8 cellular contexts compared by ENCODE assay signal in the genomic region with DNA sequence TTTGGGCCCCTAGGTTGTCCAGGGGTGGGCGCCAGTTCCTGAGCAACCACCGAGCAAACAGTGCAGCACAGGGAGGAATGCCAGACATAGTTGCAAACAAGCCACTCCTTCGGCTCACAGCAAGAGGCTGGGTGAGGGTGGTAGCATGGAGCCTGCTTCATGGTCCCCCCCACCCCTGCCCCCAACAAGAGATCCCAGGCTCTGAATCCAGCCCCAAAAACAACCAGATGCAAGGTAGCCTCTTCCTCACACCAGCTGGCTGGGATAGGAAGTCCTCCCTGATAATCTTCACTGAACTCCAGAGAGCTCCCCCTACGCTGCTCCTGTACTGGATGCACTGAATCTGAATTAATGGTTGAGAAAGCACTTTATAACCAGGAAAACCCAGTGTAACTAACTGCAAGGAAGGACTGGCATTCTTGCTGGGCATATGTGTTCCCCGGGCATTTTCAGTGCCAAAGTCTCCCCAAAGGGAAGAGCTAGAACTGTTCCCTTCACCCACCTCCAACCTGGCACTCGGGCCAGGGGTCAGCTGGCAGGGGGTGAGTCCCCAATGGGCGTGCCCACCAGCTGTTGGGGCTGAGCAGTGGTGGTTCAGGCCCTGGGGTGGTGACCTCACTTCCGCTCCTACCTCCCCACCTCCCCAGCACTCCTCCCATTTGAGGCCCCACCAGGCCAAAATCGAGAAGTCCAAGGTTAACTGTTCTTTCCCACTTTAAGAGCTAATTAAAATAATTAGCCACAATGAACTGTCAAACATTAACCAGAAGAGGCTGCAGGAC. TPM values are rescaled to one million over a fixed set of nuclear protein-coding genes. Genes with fewer than 3 reads are reported as not detected.
DNase-seq lines count a peak whose midpoint lies in the region; ATAC-seq and TF ChIP-seq lines count a peak whose summit lies in the region.

No MANE protein-coding gene starts in this region.

- TF ChIP-seq CTCF in MM.1S (IDR thresholded peaks at IDR 0.05; ENCODE audit: low read length) (no peak), heart right ventricle (IDR thresholded peaks at IDR 0.05) (no peak)

- H3K27ac ChIP-seq in MM.1S (ENCODE audit: low read length) (no peak overlapping the region), heart right ventricle (peak overlapping the region in 9 of 10 donors; percentile 70 to 97 (median 91))

- peak overlapping the region; percentile 66 for H3K4me2 ChIP-seq in MM.1S (ENCODE audit: low read depth, low read length)

- no peak overlapping the region for H2AFZ ChIP-seq in MM.1S (ENCODE audit: low read length)

- H3K36me3 ChIP-seq in MM.1S (replicated peaks; ENCODE audit: insufficient read depth, low read length) (no peaks in the 10 kb centered on the region), heart right ventricle (no peaks in the 10 kb centered on the region)

- H3K4me3 Mint-ChIP-seq in activated naive CD4-positive, alpha-beta T cell treated with anti-CD3 and anti-CD28 coated beads for 36 hours: peak overlapping the region; percentile 87
- H3K4me3 Mint-ChIP-seq in activated T-cell treated with anti-CD3 and anti-CD28 coated beads, Interleukin-2, amount 50 U/mL, for 24 hours: peak overlapping the region; percentile 88
- H3K4me3 Mint-ChIP-seq in stimulated activated memory B cell treated with anti-CD40 and anti-IgM and Interleukin-4, amounts not matched to agents 10 μg/mL and 1 μg/mL and 100 μg/mL, for 72 hours: peak overlapping the region; percentile 95

- H3K27ac Mint-ChIP-seq in activated naive CD4-positive, alpha-beta T cell treated with anti-CD3 and anti-CD28 coated beads for 36 hours: peak overlapping the region; percentile 87
- H3K27ac Mint-ChIP-seq in activated T-cell treated with anti-CD3 and anti-CD28 coated beads, Interleukin-2, amount 50 U/mL, for 24 hours: peak overlapping the region; percentile 93
- peak overlapping the region; percentile 91 for H3K27ac Mint-ChIP-seq in stimulated activated memory B cell treated with anti-CD40 and anti-IgM and Interleukin-4, amounts not matched to agents 10 μg/mL and 1 μg/mL and 100 μg/mL, for 72 hours

- WGBS in heart right ventricle, 2 donors: 45 to 46% methylated on average over 9 of the region's 9 CpGs

- H3K4me1 Mint-ChIP-seq in activated naive CD4-positive, alpha-beta T cell treated with anti-CD3 and anti-CD28 coated beads for 36 hours (ENCODE audit: low read depth): peaks cover 41% of the 10 kb centered on the region
- H3K4me1 Mint-ChIP-seq in activated T-cell treated with anti-CD3 and anti-CD28 coated beads, Interleukin-2, amount 50 U/mL, for 24 hours (ENCODE audit: low read depth): peaks cover 50% of the 10 kb centered on the region
- peaks cover 57% of the 10 kb centered on the region for H3K4me1 Mint-ChIP-seq in stimulated activated memory B cell treated with anti-CD40 and anti-IgM and Interleukin-4, amounts not matched to agents 10 μg/mL and 1 μg/mL and 100 μg/mL, for 72 hours

- no peaks in the 10 kb centered on the region for H3K9me3 Mint-ChIP-seq in activated naive CD4-positive, alpha-beta T cell treated with anti-CD3 and anti-CD28 coated beads for 36 hours
- no peaks in the 10 kb centered on the region for H3K9me3 Mint-ChIP-seq in activated T-cell treated with anti-CD3 and anti-CD28 coated beads, Interleukin-2, amount 50 U/mL, for 24 hours
- H3K9me3 Mint-ChIP-seq in stimulated activated memory B cell treated with anti-CD40 and anti-IgM and Interleukin-4, amounts not matched to agents 10 μg/mL and 1 μg/mL and 100 μg/mL, for 72 hours: no peaks in the 10 kb centered on the region

- ATAC-seq in heart right ventricle: peak in 6 of 8 donors; percentile 40 to 67 (median 64)
- peak; percentile 75 for ATAC-seq in stimulated activated memory B cell treated with anti-CD40 and anti-IgM and Interleukin-4, amounts not matched to agents 10 μg/mL and 1 μg/mL and 100 μg/mL, for 72 hours

- H3K9ac ChIP-seq in MM.1S (ENCODE audit: low read length): peak overlapping the region; percentile 73; the same call in 1 of the 2 replicates

- peaks cover 1% of the 10 kb centered on the region for H3K36me3 Mint-ChIP-seq in activated naive CD4-positive, alpha-beta T cell treated with anti-CD3 and anti-CD28 coated beads for 36 hours (ENCODE audit: low read depth)
- peaks cover 16% of the 10 kb centered on the region for H3K36me3 Mint-ChIP-seq in activated T-cell treated with anti-CD3 and anti-CD28 coated beads, Interleukin-2, amount 50 U/mL, for 24 hours (ENCODE audit: low read depth)
- H3K36me3 Mint-ChIP-seq in stimulated activated memory B cell treated with anti-CD40 and anti-IgM and Interleukin-4, amounts not matched to agents 10 μg/mL and 1 μg/mL and 100 μg/mL, for 72 hours: peaks cover 6% of the 10 kb centered on the region

- peaks cover 38% of the 10 kb centered on the region for H3K79me2 ChIP-seq in MM.1S (ENCODE audit: low read length)

- no peaks in the 10 kb centered on the region for H4K20me1 ChIP-seq in MM.1S (ENCODE audit: insufficient read depth, low read length)

- intact Hi-C loops in activated naive CD4-positive, alpha-beta T cell treated with anti-CD3 and anti-CD28 coated beads for 36 hours (cut with micrococcal nuclease): loop anchor here (1.0 to 2.0 kb wide), 4 partner anchors 11 to 64 kb away; no protein-coding TSS in a partner anchor
- intact Hi-C loops in heart right ventricle (cut with DNase I): no loop called here

- CTCF ChIA-PET in activated naive CD4-positive, alpha-beta T cell treated with anti-CD3 and anti-CD28 coated beads for 36 hours (lab: Charles Lee): interaction anchor here (0.7 to 3.4 kb wide), 4 partner anchors 11 to 28 kb away, joined by 3 to 20 read pairs (median 6); no protein-coding TSS in a partner anchor

- no peaks in the 10 kb centered on the region for H3K9me3 ChIP-seq in MM.1S (replicated peaks; ENCODE audit: insufficient read depth, low read length)
- H3K9me3 ChIP-seq in heart right ventricle: no peaks in the 10 kb centered on the region

- H3K4me3 ChIP-seq in MM.1S (ENCODE audit: low read length) (peak overlapping the region; percentile 69; the same call in 1 of the 2 replicates), heart right ventricle (peak overlapping the region; percentile 43 to 71 (median 64))

- H3K4me1 ChIP-seq in MM.1S (ENCODE audit: low read length): no peaks in the 10 kb centered on the region
- H3K4me1 ChIP-seq in heart right ventricle: peaks cover 0 to 32% (median 8%) of the 10 kb centered on the region in 9 donors

- no peaks in the 10 kb centered on the region for H3K9me2 ChIP-seq in MM.1S (replicated peaks; ENCODE audit: insufficient read depth, low read length)

- H3K27me3 Mint-ChIP-seq in activated naive CD4-positive, alpha-beta T cell treated with anti-CD3 and anti-CD28 coated beads for 36 hours (ENCODE audit: low read depth): no peaks in the 10 kb centered on the region
- peaks cover 12% of the 10 kb centered on the region for H3K27me3 Mint-ChIP-seq in activated T-cell treated with anti-CD3 and anti-CD28 coated beads, Interleukin-2, amount 50 U/mL, for 24 hours
- H3K27me3 Mint-ChIP-seq in stimulated activated memory B cell treated with anti-CD40 and anti-IgM and Interleukin-4, amounts not matched to agents 10 μg/mL and 1 μg/mL and 100 μg/mL, for 72 hours: no peaks in the 10 kb centered on the region

- no peaks in the 10 kb centered on the region for H3F3A ChIP-seq in MM.1S (ENCODE audit: insufficient read depth, low read length)

- peak; percentile 59 for DNase-seq in activated naive CD4-positive, alpha-beta T cell treated with anti-CD3 and anti-CD28 coated beads for 36 hours
- DNase-seq in activated naive CD4-positive, alpha-beta T cell treated with Interleukin-2 at 50 U/mL for 16 hours: no peak
- peak; percentile 8 for DNase-seq in HCEC 1CT
- no peak for DNase-seq in MM.1S
- DNase-seq in activated T-cell treated with anti-CD3 and anti-CD28 coated beads, Interleukin-2, amount 50 U/mL, for 24 hours: peak; percentile 54
- DNase-seq in heart right ventricle: peak in 1 of 2 donors; percentile 25
- DNase-seq in ecto neural progenitor cell (ENCODE audit: low spot score): no peak

- no peaks in the 10 kb centered on the region for H3K27me3 ChIP-seq in MM.1S (replicated peaks; ENCODE audit: insufficient read depth, low read length)
- no peaks in the 10 kb centered on the region for H3K27me3 ChIP-seq in heart right ventricle

RNA-seq across cellular contexts. Expression of gene ELF4, which starts 1.5 kb away (rescaled TPM):
- total RNA-seq in activated naive CD4-positive, alpha-beta T cell treated with anti-CD3 and anti-CD28 coated beads for 36 hours: 10 to 100 TPM; 15.8 to 16.5 TPM
- total RNA-seq in heart right ventricle: 1 to 10 TPM; 1.8 to 8.6 (median 2.7) TPM
- 1 to 10 TPM; 1.8 to 4.1 TPM for polyA plus RNA-seq in heart right ventricle

RNA-seq across cellular contexts. Expression of gene AIFM1, which starts 56.8 kb away (rescaled TPM):
- total RNA-seq in activated naive CD4-positive, alpha-beta T cell treated with anti-CD3 and anti-CD28 coated beads for 36 hours: 10 to 100 TPM; 59.4 to 63.1 TPM
- 100 to 1,000 TPM in 9 of 10 donors, 10 to 100 TPM in 1; 93.8 to 165 (median 142) TPM for total RNA-seq in heart right ventricle
- 100 to 1,000 TPM in 1 of 2 donors, 10 to 100 TPM in 1; 99.4 to 114 TPM for polyA plus RNA-seq in heart right ventricle

Comparison
In these comparisons a context has a peak if more than half of its experiments do, and no peak if none do; other contexts are left out.
1. DNase-seq: peak in activated naive CD4-positive, alpha-beta T cell treated with anti-CD3 and anti-CD28 coated beads for 36 hours (single experiment), HCEC 1CT (single experiment) and activated T-cell treated with anti-CD3 and anti-CD28 coated beads, Interleukin-2, amount 50 U/mL, for 24 hours (single experiment); none in activated naive CD4-positive, alpha-beta T cell treated with Interleukin-2 at 50 U/mL for 16 hours (single experiment), MM.1S (single experiment) and ecto neural progenitor cell (single experiment).
2. Peak in every context shown above with its lines, with median percentiles within 50 percentile points of each other: H3K27ac Mint-ChIP-seq and H3K4me3 Mint-ChIP-seq.